Comparison of ENCODE assay signal across 8 cellular contexts in the genomic region with DNA sequence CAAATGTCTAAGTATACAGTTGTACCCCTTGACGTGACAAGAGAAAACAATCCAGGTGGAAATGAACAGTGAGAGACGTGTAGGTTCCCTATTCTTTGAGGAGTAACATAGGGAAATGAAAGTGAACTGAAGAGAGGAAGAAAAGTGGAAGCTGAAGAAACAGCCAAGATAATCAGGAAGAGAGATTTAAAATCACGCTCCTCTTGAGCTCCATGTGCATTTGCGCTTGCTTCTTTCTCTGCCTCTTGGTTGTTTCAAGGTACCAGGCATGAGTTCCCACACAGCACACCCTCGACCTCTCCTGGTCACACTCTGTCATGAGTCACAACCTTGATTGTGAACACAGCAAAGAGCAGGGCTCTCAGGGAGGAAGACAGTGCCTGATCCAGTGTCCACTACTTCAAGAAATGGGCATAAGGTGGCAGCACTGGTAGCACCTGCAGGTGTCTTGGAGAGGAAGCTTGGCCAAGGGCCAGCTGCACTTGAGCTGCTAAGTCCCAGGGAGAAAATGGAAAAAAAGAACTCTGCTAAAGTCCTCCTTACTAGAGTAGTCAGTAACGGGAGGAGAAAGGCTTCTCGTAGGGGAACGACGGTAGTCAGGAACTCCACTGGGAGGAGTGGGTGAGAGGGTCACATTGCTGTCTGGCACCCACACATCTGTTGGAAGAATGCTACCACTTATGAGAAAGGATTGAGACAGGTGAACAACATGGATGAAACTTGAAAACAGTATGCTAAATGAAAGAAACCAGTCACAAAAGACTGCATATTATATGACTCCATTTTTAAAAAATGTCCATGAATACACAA. TPM values are rescaled to one million over a fixed set of nuclear protein-coding genes. Genes with fewer than 3 reads are reported as not detected.
A peak's percentile ranks its signal among the peaks of the same experiment; 100 is the strongest.
DNase-seq lines count a peak whose midpoint lies in the region; ATAC-seq and TF ChIP-seq lines count a peak whose summit lies in the region.

No MANE protein-coding gene starts in this region.

- H3K4me3 Mint-ChIP-seq in stimulated activated naive CD8-positive, alpha-beta T cell treated with anti-CD3 and anti-CD28 coated beads, Interleukin-15, amount 100 ng/mL, for 72 hours = peak overlapping the region; percentile 37 to 46

- H2AFZ ChIP-seq in mesenchymal stem cell (ENCODE audit: low read depth, low read length) = no peak overlapping the region

- H3K4ac ChIP-seq in mesenchymal stem cell (ENCODE audit: low read depth in 1 of 2, low read length in 2 of 2) = no peak overlapping the region

- no peaks in the 10 kb centered on the region for H3K27me3 ChIP-seq in mesenchymal stem cell (ENCODE audit: control insufficient read depth in 1 of 2, insufficient read depth in 1 of 2, low read length in 2 of 2)

- WGBS in mesenchymal stem cell = 42% methylated on average over 9 of the region's 9 CpGs

- H3K4me3 ChIP-seq in AG04449 (ENCODE audit: low read depth, low read length) (no peak overlapping the region), mesenchymal stem cell (ENCODE audit: insufficient read depth in 1 of 2, low read depth in 1 of 2, low read length in 2 of 2) (peak overlapping the region in 1 of 2 experiments; percentile 67)

- no peak overlapping the region for H3K27ac ChIP-seq in mesenchymal stem cell (ENCODE audit: low read length, poor library complexity, severe bottlenecking)

- no peak overlapping the region for H2BK5ac ChIP-seq in mesenchymal stem cell (ENCODE audit: low read depth, low read length, poor library complexity, severe bottlenecking)

- H3K27ac Mint-ChIP-seq in stimulated activated naive CD8-positive, alpha-beta T cell treated with anti-CD3 and anti-CD28 coated beads, Interleukin-15, amount 100 ng/mL, for 72 hours = peak overlapping the region in 1 of 2 donors; percentile 36

- H2AK5ac ChIP-seq in mesenchymal stem cell (ENCODE audit: low read length, severe bottlenecking) = no peak overlapping the region

- H4K91ac ChIP-seq in mesenchymal stem cell (ENCODE audit: low read length) = no peak overlapping the region

- no peaks in the 10 kb centered on the region for H3K36me3 ChIP-seq in mesenchymal stem cell (ENCODE audit: control insufficient read depth in 1 of 2, insufficient read depth in 2 of 2, low read depth in 1 of 2, low read length in 2 of 2)

- H2BK120ac ChIP-seq in mesenchymal stem cell (ENCODE audit: low read depth, low read length) = no peak overlapping the region

- peak; percentile 79 for ATAC-seq in GM18520 (IDR thresholded peaks at IDR 0.05; ENCODE audit: unreplicated experiment)
- ATAC-seq in HG03442 (IDR thresholded peaks at IDR 0.05; ENCODE audit: unreplicated experiment) = peak; percentile 72
- peak; percentile 100 for ATAC-seq in stimulated activated naive CD8-positive, alpha-beta T cell treated with anti-CD3 and anti-CD28 coated beads, Interleukin-15, amount 100 ng/mL, for 72 hours

- H3K14ac ChIP-seq in mesenchymal stem cell (ENCODE audit: low read length in 2 of 2) = no peak overlapping the region

- H3K4me1 Mint-ChIP-seq in stimulated activated naive CD8-positive, alpha-beta T cell treated with anti-CD3 and anti-CD28 coated beads, Interleukin-15, amount 100 ng/mL, for 72 hours = peaks cover 29% of the 10 kb centered on the region

- H3K4me1 ChIP-seq in mesenchymal stem cell (ENCODE audit: control insufficient read depth, insufficient read depth, low read depth, low read length) = peaks cover 3% of the 10 kb centered on the region

- H3K18ac ChIP-seq in mesenchymal stem cell (ENCODE audit: low read depth in 1 of 2, low read length in 2 of 2) = no peak overlapping the region

- no peaks in the 10 kb centered on the region for H3K27me3 Mint-ChIP-seq in stimulated activated naive CD8-positive, alpha-beta T cell treated with anti-CD3 and anti-CD28 coated beads, Interleukin-15, amount 100 ng/mL, for 72 hours

- H3K9me3 ChIP-seq in mesenchymal stem cell (ENCODE audit: control insufficient read depth, low read length) = no peaks in the 10 kb centered on the region

- POLR2A ChIA-PET in AG04449 (lab: Yijun Ruan, JAX) = no interaction called here

- peak overlapping the region; percentile 60 for H3K9ac ChIP-seq in mesenchymal stem cell (ENCODE audit: low read length)

- H3K79me1 ChIP-seq in mesenchymal stem cell (replicated peaks; ENCODE audit: low read length, poor library complexity, severe bottlenecking) = no peaks in the 10 kb centered on the region

- no peak for DNase-seq in AG04449 (ENCODE audit: low read depth, low spot score)
- peak; percentile 67 for DNase-seq in NCI-H748 (lab: John Stamatoyannopoulos, UW; ENCODE audit: unreplicated experiment)
- DNase-seq in activated CD4-positive, alpha-beta T cell treated with anti-CD3 and anti-CD28 coated beads, Interleukin-2, amount 50 U/mL, for 4 hours = peak; percentile 23 to 30
- peak; percentile 48 for DNase-seq in ecto neural progenitor cell (ENCODE audit: low spot score)
- peak; percentile 67 for DNase-seq in mesenchymal stem cell
- DNase-seq in stimulated activated naive CD8-positive, alpha-beta T cell treated with anti-CD3 and anti-CD28 coated beads, Interleukin-15, amount 100 ng/mL, for 72 hours = peak; percentile 42 to 70

- H4K8ac ChIP-seq in mesenchymal stem cell (ENCODE audit: low read length) = no peak overlapping the region

- peak; percentile 43 for TF ChIP-seq CTCF in AG04449 (IDR thresholded peaks at IDR 0.05; ENCODE audit: insufficient read depth, low read length, missing control alignments)

- H3K9me3 Mint-ChIP-seq in stimulated activated naive CD8-positive, alpha-beta T cell treated with anti-CD3 and anti-CD28 coated beads, Interleukin-15, amount 100 ng/mL, for 72 hours = no peaks in the 10 kb centered on the region

- no peak overlapping the region for H3K23ac ChIP-seq in mesenchymal stem cell (ENCODE audit: low read length in 2 of 2)

- CTCF ChIA-PET in AG04449 (lab: Yijun Ruan, JAX) = interaction anchor here (0.6 to 3.8 kb wide), 12 partner anchors 11 to 181 kb away, joined by 3 to 34 read pairs (median 3); partner anchors contain the start of gene PIGV

- no peak overlapping the region for H2BK15ac ChIP-seq in mesenchymal stem cell (ENCODE audit: low read depth, poor library complexity, severe bottlenecking)

- no peak overlapping the region for H3K4me2 ChIP-seq in mesenchymal stem cell (ENCODE audit: low read length, poor library complexity, severe bottlenecking)

- no peak overlapping the region for H2BK12ac ChIP-seq in mesenchymal stem cell (ENCODE audit: low read length in 2 of 2)

RNA-seq across cellular contexts. Expression of gene ARID1A, which starts 18.3 kb away (rescaled TPM):
- 46.7 TPM for polyA plus RNA-seq in mesenchymal stem cell (2013, experiment 1 of 2)
- polyA plus RNA-seq in mesenchymal stem cell (2013, experiment 2 of 2) = 43.3 TPM
